ENCODE assay signal across 8 cellular contexts in genomic region chr3:5022966-5023776, GRCh38. TPM values are rescaled to one million over a fixed set of nuclear protein-coding genes. Genes with fewer than 3 reads are reported as not detected.
A peak's percentile ranks its signal among the peaks of the same experiment; 100 is the strongest.
DNase-seq lines count a peak whose midpoint lies in the region; ATAC-seq and TF ChIP-seq lines count a peak whose summit lies in the region.

No MANE protein-coding gene starts in this region.

- H3K4me3 Mint-ChIP-seq in neural progenitor cell: no peak overlapping the region

- peaks cover 37% of the 10 kb centered on the region for H3K4me1 ChIP-seq in vagina
- H3K4me1 ChIP-seq in neural progenitor cell: peaks cover 3% of the 10 kb centered on the region

- no peaks in the 10 kb centered on the region for H3K9me3 Mint-ChIP-seq in neural progenitor cell

- peak; percentile 42 for DNase-seq in stimulated activated CD4-positive, alpha-beta T cell treated with anti-CD3 and anti-CD28 coated beads, Interleukin-1b, Interleukin-23, amount 100 ng/mL, for 48 hours
- no peak for DNase-seq in stimulated activated CD4-positive, alpha-beta T cell treated with anti-CD3 and anti-CD28 coated beads, Interleukin-4, amount 100 ng/mL, for 4 hours
- peak; percentile 100 for DNase-seq in astrocyte of the spinal cord (ENCODE audit: low read depth, low spot score)
- peak; percentile 42 for DNase-seq in left kidney (ENCODE audit: low read depth, low spot score)
- no peak for DNase-seq in vagina (ENCODE audit: extremely low spot score in 2 of 2)
- no peak for DNase-seq in GM20000 (ENCODE audit: low spot score)
- no peak for DNase-seq in neural progenitor cell (ENCODE audit: low spot score)

- H3F3A ChIP-seq in neural progenitor cell (ENCODE audit: low read depth): peaks cover 2% of the 10 kb centered on the region

- H3K9me3 ChIP-seq in vagina: no peaks in the 10 kb centered on the region
- no peaks in the 10 kb centered on the region for H3K9me3 ChIP-seq in neural progenitor cell (ENCODE audit: low read depth)

- H3K27me3 ChIP-seq in vagina (no peaks in the 10 kb centered on the region), neural progenitor cell (peaks cover 5% of the 10 kb centered on the region)

- H3K4me2 ChIP-seq in neural progenitor cell: no peak overlapping the region

- H3K27ac Mint-ChIP-seq in neural progenitor cell: no peak overlapping the region

- no peaks in the 10 kb centered on the region for H4K20me1 ChIP-seq in neural progenitor cell (ENCODE audit: low read depth)

- TF ChIP-seq CTCF in astrocyte of the spinal cord (IDR thresholded peaks at IDR 0.05; ENCODE audit: low read depth, low read length) (no peak), vagina (IDR thresholded peaks at IDR 0.05) (no peak), GM20000 (IDR thresholded peaks at IDR 0.05; ENCODE audit: extremely low read depth, missing control alignments) (no peak), neural progenitor cell (IDR thresholded peaks at IDR 0.05) (no peak)

- no peak overlapping the region for H3K9ac ChIP-seq in neural progenitor cell

- intact Hi-C loops in vagina (cut with DNase I): no loop called here

- ATAC-seq in HG02763 (IDR thresholded peaks at IDR 0.05; ENCODE audit: unreplicated experiment): no peak

- no peak overlapping the region for H2AFZ ChIP-seq in neural progenitor cell (replicated peaks)

- TF ChIP-seq POLR2A in vagina (IDR thresholded peaks at IDR 0.05): no peak

- no peak overlapping the region for H3K4me3 ChIP-seq in astrocyte of the spinal cord (ENCODE audit: low read depth, low read length)
- H3K4me3 ChIP-seq in vagina: no peak overlapping the region
- H3K4me3 ChIP-seq in neural progenitor cell: no peak overlapping the region

- peak overlapping the region; percentile 69 for H3K27ac ChIP-seq in vagina
- H3K27ac ChIP-seq in neural progenitor cell: no peak overlapping the region

- peaks cover 14% of the 10 kb centered on the region for H3K27me3 Mint-ChIP-seq in neural progenitor cell (ENCODE audit: insufficient read depth, low read depth)

- H3K36me3 ChIP-seq in vagina: no peaks in the 10 kb centered on the region
- no peaks in the 10 kb centered on the region for H3K36me3 ChIP-seq in neural progenitor cell

- peaks cover 20% of the 10 kb centered on the region for H3K4me1 Mint-ChIP-seq in neural progenitor cell

- no peaks in the 10 kb centered on the region for H3K36me3 Mint-ChIP-seq in neural progenitor cell

- H3K79me2 ChIP-seq in neural progenitor cell (ENCODE audit: low read depth): no peaks in the 10 kb centered on the region

- in situ Hi-C loops in astrocyte of the spinal cord (cut with HindIII; ENCODE audit: low sequenced_read_pairs): no loop called here

RNA-seq across cellular contexts. Expression of gene BHLHE40, which starts 43.9 kb away (rescaled TPM):
- total RNA-seq in vagina: 347 TPM
- 0.34 and 0.50 TPM in 2 replicates for total RNA-seq in neural progenitor cell (ENCODE audit: low replicate concordance)

Comparison
In these comparisons a context has a peak if more than half of its experiments do, and no peak if none do; other contexts are left out.
1. DNase-seq: peak in stimulated activated CD4-positive, alpha-beta T cell treated with anti-CD3 and anti-CD28 coated beads, Interleukin-1b, Interleukin-23, amount 100 ng/mL, for 48 hours (single experiment), astrocyte of the spinal cord (single experiment) and left kidney (single experiment); none in stimulated activated CD4-positive, alpha-beta T cell treated with anti-CD3 and anti-CD28 coated beads, Interleukin-4, amount 100 ng/mL, for 4 hours (0 of 2), vagina (0 of 2), GM20000 (single experiment) and neural progenitor cell (single experiment).
2. RNA of gene BHLHE40, which starts 43.9 kb away (total RNA-seq): 347 TPM in vagina (single experiment); 0.34 to 0.50 TPM in neural progenitor cell; every median in the first group is over 100 times any median in the second.